5 cellular contexts compared by ENCODE assay signal in the genomic region with DNA sequence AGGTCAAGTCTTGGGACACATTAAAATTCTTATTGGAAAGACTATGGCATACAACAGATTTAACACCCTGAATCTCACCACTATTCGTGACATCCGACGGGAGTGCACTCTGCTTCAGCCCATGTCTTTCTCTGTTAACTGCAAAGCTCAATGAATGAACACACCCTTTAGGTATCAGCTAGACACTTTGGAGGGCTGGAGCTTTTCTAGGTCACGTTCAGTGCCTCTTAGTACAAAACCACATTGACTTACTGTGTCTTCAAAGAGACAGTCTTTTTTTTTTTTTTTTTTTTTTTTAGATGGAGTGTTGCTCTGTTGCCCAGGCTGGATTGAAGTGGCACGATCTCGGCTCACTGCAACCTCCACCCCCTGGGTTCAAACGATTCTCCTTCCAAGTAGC.
"Had no signal": no experiment of that assay in that cellular context is flagged by ENCODE, and none has a peak within 500 bp of the region (broad histone marks: within the 10 kb centered on the region; RNA-seq: fewer than 3 reads in every experiment).

No MANE protein-coding gene starts in this region.

- H3K4me3 ChIP-seq: GM23338, K562 had no signal

- DNase-seq: H9, HCEC 1CT, KG1 had no signal
